Comparison of ENCODE assay signal across 17 cellular contexts in the genomic region with DNA sequence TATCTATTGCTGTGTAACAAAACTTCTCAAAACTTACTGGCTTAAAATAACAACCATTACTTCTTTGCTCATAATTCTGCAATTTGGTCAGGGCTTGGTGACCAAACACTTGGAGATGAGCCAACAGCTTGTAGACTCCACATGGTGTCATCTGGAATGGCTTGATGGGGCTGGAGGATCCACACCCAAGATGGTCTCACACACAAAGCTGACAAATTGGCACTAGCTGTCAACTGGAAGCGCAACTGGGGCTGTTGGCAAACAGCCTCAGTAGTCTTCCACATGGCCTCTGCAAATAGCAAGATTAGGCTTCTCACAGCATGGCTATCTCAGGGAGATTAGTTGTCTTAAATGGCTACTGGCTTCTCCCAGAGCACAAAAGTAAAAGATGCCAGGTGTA. TPM values are rescaled to one million over a fixed set of nuclear protein-coding genes. Genes with fewer than 3 reads are reported as not detected.
DNase-seq lines count a peak whose midpoint lies in the region; FAIRE-seq and TF ChIP-seq lines count a peak whose summit lies in the region.
"Had no signal": no experiment of that assay in that cellular context is flagged by ENCODE, and none has a peak within 500 bp of the region (broad histone marks: within the 10 kb centered on the region; RNA-seq: fewer than 3 reads in every experiment).

No MANE protein-coding gene starts in this region.

- H3K9me3 ChIP-seq in mammary epithelial cell (replicated peaks; ENCODE audit: insufficient read depth, low read length): no peaks in the 10 kb centered on the region
- H3K9me3 ChIP-seq: BE2C, SK-N-SH had no signal

- H3K27me3 Mint-ChIP-seq in MCF 10A (ENCODE audit: insufficient read depth, unreplicated experiment): peaks cover 33% of the 10 kb centered on the region

- no peak for FAIRE-seq in bronchial epithelial cell (lab: Jason Lieb, UNC)
- FAIRE-seq: GM18507 had no signal

- CTCF ChIA-PET in MCF 10A (lab: Yijun Ruan, JAX): no interaction called here
- CTCF ChIA-PET in mammary epithelial cell (lab: Charles Lee; ENCODE audit: low non-redundant PET): no interaction called here

- H3K27ac Mint-ChIP-seq in MCF 10A (ENCODE audit: low read depth, unreplicated experiment): no peak overlapping the region
- H3K27ac Mint-ChIP-seq: CD4-positive, alpha-beta memory T cell had no signal

- H3K4me2 ChIP-seq in mammary epithelial cell (ENCODE audit: insufficient read depth, low read depth, low read length): no peak overlapping the region
- H3K4me2 ChIP-seq: PC-9, SK-N-SH had no signal

- dilution Hi-C loops in mammary epithelial cell (cut with HindIII; ENCODE audit: low sequenced_read_pairs): no loop called here

- no peaks in the 10 kb centered on the region for H3K9me3 Mint-ChIP-seq in MCF 10A (ENCODE audit: unreplicated experiment)

- DNase-seq in MCF 10A (ENCODE audit: unreplicated experiment): peak; percentile 1
- DNase-seq in mammary epithelial cell: no peak
- peak; percentile 53 to 90 for DNase-seq in NCI-H446 (lab: John Stamatoyannopoulos, UW)
- peak; percentile 3 for DNase-seq in bronchial epithelial cell (ENCODE audit: low read depth)
- DNase-seq in NK-92 (lab: John Stamatoyannopoulos, UW; ENCODE audit: unreplicated experiment): no peak
- no peak for DNase-seq in nucleus accumbens (lab: John Stamatoyannopoulos, UW)
- no peak for DNase-seq in head of caudate nucleus
- DNase-seq: BE2C; CD4-positive, alpha-beta memory T cell; IMR-90; NCI-H1092; NCI-H1930; NCI-H345; PC-9; SK-N-SH; T-helper 1 cell had no signal

- no peaks in the 10 kb centered on the region for H4K20me1 ChIP-seq in mammary epithelial cell (ENCODE audit: insufficient read depth, low read length)

- H3K36me3 Mint-ChIP-seq in MCF 10A (ENCODE audit: insufficient read depth, unreplicated experiment): peaks cover 6% of the 10 kb centered on the region
- H3K36me3 Mint-ChIP-seq: CD4-positive, alpha-beta memory T cell had no signal

- H3K4me1 ChIP-seq in mammary epithelial cell (ENCODE audit: insufficient read depth, low read length): no peaks in the 10 kb centered on the region
- H3K4me1 ChIP-seq: BE2C had no signal

- no peaks in the 10 kb centered on the region for H3K4me1 Mint-ChIP-seq in MCF 10A (ENCODE audit: insufficient read depth, unreplicated experiment)
- H3K4me1 Mint-ChIP-seq: CD4-positive, alpha-beta memory T cell had no signal

- POLR2A ChIA-PET in MCF 10A (lab: Yijun Ruan, JAX): no interaction called here

- BruUV-seq in MCF 10A (replicated peaks; lab: Mats Ljungman, UMichigan) (no TSS peak), mammary epithelial cell (replicated peaks; lab: Mats Ljungman, UMichigan) (no TSS peak)

- H3K27ac ChIP-seq in mammary epithelial cell (ENCODE audit: insufficient read depth, low read depth, low read length): no peak overlapping the region
- H3K27ac ChIP-seq: PC-9 had no signal

- no peaks in the 10 kb centered on the region for H3K36me3 ChIP-seq in mammary epithelial cell (ENCODE audit: insufficient read depth, low read length)
- H3K36me3 ChIP-seq in bronchial epithelial cell (ENCODE audit: control insufficient read depth, insufficient read depth, low read length): no peaks in the 10 kb centered on the region
- H3K36me3 ChIP-seq: BE2C had no signal

- no peak overlapping the region for H2AFZ ChIP-seq in mammary epithelial cell (ENCODE audit: low read depth, low read length)
- H2AFZ ChIP-seq: PC-9 had no signal

- H3K4me3 ChIP-seq in mammary epithelial cell (replicated peaks in 1 of 3; ENCODE audit: insufficient read depth in 1 of 3, low read depth in 2 of 3, low read length in 3 of 3) (no peak overlapping the region), bronchial epithelial cell (ENCODE audit: low read depth, low read length) (no peak overlapping the region)
- H3K4me3 ChIP-seq: PC-9 had no signal

- H3K27me3 ChIP-seq in mammary epithelial cell (ENCODE audit: insufficient read depth, low read length) (no peaks in the 10 kb centered on the region), bronchial epithelial cell (ENCODE audit: control insufficient read depth, insufficient read depth, low read length) (no peaks in the 10 kb centered on the region)
- H3K27me3 ChIP-seq: BE2C had no signal

- H3K9ac ChIP-seq in mammary epithelial cell (ENCODE audit: insufficient read depth, low read length): no peak overlapping the region
- H3K9ac ChIP-seq: SK-N-SH had no signal

- no peaks in the 10 kb centered on the region for H3K79me2 ChIP-seq in mammary epithelial cell (ENCODE audit: insufficient read depth, low read length)

- TF ChIP-seq CTCF in MCF 10A (IDR thresholded peaks at IDR 0.05; ENCODE audit: unreplicated experiment): no peak
- TF ChIP-seq CTCF in mammary epithelial cell (conservative IDR thresholded peaks at IDR 0.05 in 1 of 2, IDR thresholded peaks at IDR 0.05 in 1 of 2; ENCODE audit: extremely low read depth in 1 of 2, insufficient read depth in 1 of 2, low read depth in 1 of 2, low read length in 2 of 2): no peak
- no peak for TF ChIP-seq CTCF in bronchial epithelial cell (IDR thresholded peaks at IDR 0.05; ENCODE audit: insufficient read depth, low read length, severe bottlenecking)

- intact Hi-C loops in MCF 10A (cut with micrococcal nuclease): no loop called here
- intact Hi-C loops in mammary epithelial cell (cut with micrococcal nuclease): no loop called here
- intact Hi-C loops in head of caudate nucleus (cut with DNase I): no loop called here

- H3K4me3 Mint-ChIP-seq in MCF 10A (ENCODE audit: unreplicated experiment): no peak overlapping the region
- H3K4me3 Mint-ChIP-seq: CD4-positive, alpha-beta memory T cell had no signal

- in situ Hi-C loops in mammary epithelial cell (cut with MboI; ENCODE audit: low sequenced_read_pairs in 2 of 2): no loop called here

- no CpG with 5 or more reads among the region's 1 CpG for WGBS in mammary epithelial cell (ENCODE audit: low coverage, missing lambda C conversion rate)

RNA-seq across cellular contexts. Expression of gene MTF2, which starts 27.1 kb away (rescaled TPM):
- 17.0 and 20.0 TPM in 2 replicates for total RNA-seq in MCF 10A (2022)
- 10 to 100 TPM; 23.5 to 27.5 TPM for total RNA-seq in mammary epithelial cell
- polyA plus RNA-seq in mammary epithelial cell: 20.0 TPM
- polyA minus RNA-seq in mammary epithelial cell: 63.7 TPM
- total RNA-seq in bronchial epithelial cell: 20.3 and 21.0 TPM in 2 replicates

Comparison
In these comparisons a context has a peak if more than half of its experiments do, and no peak if none do; other contexts are left out.
1. DNase-seq: peak in MCF 10A (single experiment), NCI-H446 (2 of 2) and bronchial epithelial cell (single experiment); none in mammary epithelial cell (single experiment), NK-92 (single experiment), nucleus accumbens (0 of 56) and head of caudate nucleus (0 of 42).